ENCODE assay signal across 1 cellular context in the genomic region with DNA sequence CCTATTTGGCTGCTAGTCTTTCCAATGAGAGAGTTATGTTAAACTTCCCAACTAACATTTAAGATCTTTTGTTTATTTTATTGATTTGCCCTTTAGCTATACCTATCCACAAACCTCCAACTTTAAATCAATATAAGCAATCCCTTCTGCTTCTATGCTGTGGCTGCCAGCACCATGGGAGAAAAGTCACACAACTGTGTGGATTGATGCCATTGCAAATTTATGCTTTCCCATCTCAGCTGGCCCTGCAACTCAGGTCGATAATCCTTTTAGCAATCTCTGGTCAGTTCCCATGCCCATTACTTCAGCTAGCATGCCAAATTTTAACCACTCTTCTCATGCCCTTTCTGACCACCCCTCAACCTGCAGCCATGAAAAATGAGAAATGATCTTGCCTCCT.
TF ChIP-seq lines count a peak whose summit lies in the region.

No MANE protein-coding gene starts in this region.

TF ChIP-seq in A549, 52 proteins besides CTCF, POLR2A, EP300 and RAD21 (continued from another document):
- TF ChIP-seq, protein P1, sequence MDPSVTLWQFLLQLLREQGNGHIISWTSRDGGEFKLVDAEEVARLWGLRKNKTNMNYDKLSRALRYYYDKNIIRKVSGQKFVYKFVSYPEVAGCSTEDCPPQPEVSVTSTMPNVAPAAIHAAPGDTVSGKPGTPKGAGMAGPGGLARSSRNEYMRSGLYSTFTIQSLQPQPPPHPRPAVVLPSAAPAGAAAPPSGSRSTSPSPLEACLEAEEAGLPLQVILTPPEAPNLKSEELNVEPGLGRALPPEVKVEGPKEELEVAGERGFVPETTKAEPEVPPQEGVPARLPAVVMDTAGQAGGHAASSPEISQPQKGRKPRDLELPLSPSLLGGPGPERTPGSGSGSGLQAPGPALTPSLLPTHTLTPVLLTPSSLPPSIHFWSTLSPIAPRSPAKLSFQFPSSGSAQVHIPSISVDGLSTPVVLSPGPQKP (IDR thresholded peaks at IDR 0.05; ENCODE audit: low read depth, low read length), result no peak
- TF ChIP-seq, protein P2, sequence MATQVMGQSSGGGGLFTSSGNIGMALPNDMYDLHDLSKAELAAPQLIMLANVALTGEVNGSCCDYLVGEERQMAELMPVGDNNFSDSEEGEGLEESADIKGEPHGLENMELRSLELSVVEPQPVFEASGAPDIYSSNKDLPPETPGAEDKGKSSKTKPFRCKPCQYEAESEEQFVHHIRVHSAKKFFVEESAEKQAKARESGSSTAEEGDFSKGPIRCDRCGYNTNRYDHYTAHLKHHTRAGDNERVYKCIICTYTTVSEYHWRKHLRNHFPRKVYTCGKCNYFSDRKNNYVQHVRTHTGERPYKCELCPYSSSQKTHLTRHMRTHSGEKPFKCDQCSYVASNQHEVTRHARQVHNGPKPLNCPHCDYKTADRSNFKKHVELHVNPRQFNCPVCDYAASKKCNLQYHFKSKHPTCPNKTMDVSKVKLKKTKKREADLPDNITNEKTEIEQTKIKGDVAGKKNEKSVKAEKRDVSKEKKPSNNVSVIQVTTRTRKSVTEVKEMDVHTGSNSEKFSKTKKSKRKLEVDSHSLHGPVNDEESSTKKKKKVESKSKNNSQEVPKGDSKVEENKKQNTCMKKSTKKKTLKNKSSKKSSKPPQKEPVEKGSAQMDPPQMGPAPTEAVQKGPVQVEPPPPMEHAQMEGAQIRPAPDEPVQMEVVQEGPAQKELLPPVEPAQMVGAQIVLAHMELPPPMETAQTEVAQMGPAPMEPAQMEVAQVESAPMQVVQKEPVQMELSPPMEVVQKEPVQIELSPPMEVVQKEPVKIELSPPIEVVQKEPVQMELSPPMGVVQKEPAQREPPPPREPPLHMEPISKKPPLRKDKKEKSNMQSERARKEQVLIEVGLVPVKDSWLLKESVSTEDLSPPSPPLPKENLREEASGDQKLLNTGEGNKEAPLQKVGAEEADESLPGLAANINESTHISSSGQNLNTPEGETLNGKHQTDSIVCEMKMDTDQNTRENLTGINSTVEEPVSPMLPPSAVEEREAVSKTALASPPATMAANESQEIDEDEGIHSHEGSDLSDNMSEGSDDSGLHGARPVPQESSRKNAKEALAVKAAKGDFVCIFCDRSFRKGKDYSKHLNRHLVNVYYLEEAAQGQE (IDR thresholded peaks at IDR 0.05), result no peak
- TF ChIP-seq, protein P3, sequence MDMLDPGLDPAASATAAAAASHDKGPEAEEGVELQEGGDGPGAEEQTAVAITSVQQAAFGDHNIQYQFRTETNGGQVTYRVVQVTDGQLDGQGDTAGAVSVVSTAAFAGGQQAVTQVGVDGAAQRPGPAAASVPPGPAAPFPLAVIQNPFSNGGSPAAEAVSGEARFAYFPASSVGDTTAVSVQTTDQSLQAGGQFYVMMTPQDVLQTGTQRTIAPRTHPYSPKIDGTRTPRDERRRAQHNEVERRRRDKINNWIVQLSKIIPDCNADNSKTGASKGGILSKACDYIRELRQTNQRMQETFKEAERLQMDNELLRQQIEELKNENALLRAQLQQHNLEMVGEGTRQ (IDR thresholded peaks at IDR 0.05), result no peak
- TF ChIP-seq, protein P4, sequence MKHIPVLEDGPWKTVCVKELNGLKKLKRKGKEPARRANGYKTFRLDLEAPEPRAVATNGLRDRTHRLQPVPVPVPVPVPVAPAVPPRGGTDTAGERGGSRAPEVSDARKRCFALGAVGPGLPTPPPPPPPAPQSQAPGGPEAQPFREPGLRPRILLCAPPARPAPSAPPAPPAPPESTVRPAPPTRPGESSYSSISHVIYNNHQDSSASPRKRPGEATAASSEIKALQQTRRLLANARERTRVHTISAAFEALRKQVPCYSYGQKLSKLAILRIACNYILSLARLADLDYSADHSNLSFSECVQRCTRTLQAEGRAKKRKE (CRISPR knock-in tag; IDR thresholded peaks at IDR 0.05; ENCODE audit: low read depth), result no peak
